In the genomic region with DNA sequence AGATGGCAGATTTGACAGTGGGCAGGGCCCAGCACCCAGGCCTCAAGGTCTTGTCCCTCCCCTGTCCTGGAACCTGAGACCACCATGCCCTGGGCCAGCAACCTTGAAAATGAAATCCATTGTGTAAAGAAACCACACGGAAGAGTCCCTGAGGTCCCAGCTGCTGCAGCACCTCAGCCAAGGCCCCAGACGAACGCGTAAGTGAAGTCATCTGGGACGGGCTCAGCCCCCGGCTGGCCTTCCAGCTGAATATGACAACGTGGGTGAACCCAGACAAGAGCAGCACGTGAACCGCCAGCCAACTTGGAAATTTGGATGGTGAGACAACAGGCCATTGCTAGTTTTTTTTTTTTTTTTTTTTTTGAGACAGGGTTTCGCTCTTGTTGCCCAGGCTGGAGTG, we compare ENCODE assay signal across 1 cellular context.
TF ChIP-seq lines count a peak whose summit lies in the region.

No MANE protein-coding gene starts in this region.

TF ChIP-seq in H1, 55 proteins besides CTCF, POLR2A, EP300 and RAD21:
- TF ChIP-seq SIN3A (conservative IDR thresholded peaks at IDR 0.05 in 1 of 2, IDR thresholded peaks at IDR 0.05 in 1 of 2; ENCODE audit: low read depth in 1 of 2, low read length in 2 of 2) (no peak), CTBP2 (IDR thresholded peaks at IDR 0.05; ENCODE audit: borderline replicate concordance, insufficient read depth, insufficient read length, low read length) (no peak), EGR1 (IDR thresholded peaks at IDR 0.05; ENCODE audit: borderline replicate concordance, low read depth, low read length) (no peak), CEBPB (IDR thresholded peaks at IDR 0.05; ENCODE audit: low read depth, low read length) (no peak), CBX5 (IDR thresholded peaks at IDR 0.05; ENCODE audit: low read depth, low read length) (no peak), CREB1 (IDR thresholded peaks at IDR 0.05) (no peak), SP4 (IDR thresholded peaks at IDR 0.05; ENCODE audit: low read length) (no peak), SAP30 (IDR thresholded peaks at IDR 0.05; ENCODE audit: insufficient read depth, insufficient replicate concordance, low read length) (no peak), POU5F1 (IDR thresholded peaks at IDR 0.05; ENCODE audit: low read depth, low read length) (no peak), MAFK (IDR thresholded peaks at IDR 0.05; ENCODE audit: low read depth, low read length) (no peak)
- TF ChIP-seq, protein P1, sequence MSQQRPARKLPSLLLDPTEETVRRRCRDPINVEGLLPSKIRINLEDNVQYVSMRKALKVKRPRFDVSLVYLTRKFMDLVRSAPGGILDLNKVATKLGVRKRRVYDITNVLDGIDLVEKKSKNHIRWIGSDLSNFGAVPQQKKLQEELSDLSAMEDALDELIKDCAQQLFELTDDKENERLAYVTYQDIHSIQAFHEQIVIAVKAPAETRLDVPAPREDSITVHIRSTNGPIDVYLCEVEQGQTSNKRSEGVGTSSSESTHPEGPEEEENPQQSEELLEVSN (IDR thresholded peaks at IDR 0.05) = no peak
- TF ChIP-seq, protein P2, sequence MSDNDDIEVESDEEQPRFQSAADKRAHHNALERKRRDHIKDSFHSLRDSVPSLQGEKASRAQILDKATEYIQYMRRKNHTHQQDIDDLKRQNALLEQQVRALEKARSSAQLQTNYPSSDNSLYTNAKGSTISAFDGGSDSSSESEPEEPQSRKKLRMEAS (IDR thresholded peaks at IDR 0.05) = no peak
